8 cellular contexts compared by ENCODE assay signal in genomic region chr2:70948350-70949003, GRCh38. TPM values are rescaled to one million over a fixed set of nuclear protein-coding genes. Genes with fewer than 3 reads are reported as not detected.
A peak's percentile ranks its signal among the peaks of the same experiment; 100 is the strongest.
DNase-seq lines count a peak whose midpoint lies in the region; ATAC-seq and TF ChIP-seq lines count a peak whose summit lies in the region.

No MANE protein-coding gene starts in this region.

- no peaks in the 10 kb centered on the region for H3K4me1 ChIP-seq in lung (ENCODE audit: control insufficient read depth in 2 of 2, insufficient read depth in 2 of 2, low read length in 2 of 2)

- no peak overlapping the region for H3K27ac ChIP-seq in lung (ENCODE audit: low read depth in 1 of 2, low read length in 1 of 2)

- H3K4me3 ChIP-seq in lung: no peak overlapping the region

- H3K36me3 ChIP-seq in lung (ENCODE audit: control insufficient read depth in 2 of 2, insufficient read depth in 2 of 2, low read length in 2 of 2): no peaks in the 10 kb centered on the region

- peak; percentile 65 for TF ChIP-seq CTCF in lung (IDR thresholded peaks at IDR 0.05; ENCODE audit: control extremely low read depth, extremely low read depth)

- DNase-seq in NCI-H2081 (lab: John Stamatoyannopoulos, UW) (peak; percentile 51 to 54), NCI-H2081 treated with DMSO at 0.1 percent for 48 hours (lab: John Stamatoyannopoulos, UW) (no peak), NCI-H345 treated with DMSO at 0.1 percent for 48 hours (lab: John Stamatoyannopoulos, UW; ENCODE audit: unreplicated experiment) (peak; percentile 36), dermis microvascular lymphatic vessel endothelial cell (ENCODE audit: low read depth in 2 of 2) (peak; percentile 35 to 72), lung (ENCODE audit: low spot score) (peak; percentile 80)
- peak; percentile 76 for DNase-seq in activated CD4-positive, alpha-beta T cell treated with anti-CD3 and anti-CD28 coated beads, Interleukin-2, amount 50 U/mL, for 1 hour
- peak; percentile 66 to 79 (median 76) for DNase-seq in stimulated activated CD4-positive, alpha-beta T cell treated with anti-CD3 and anti-CD28 coated beads, TNF-alpha, amount 100 ng/mL, for 24 hours (ENCODE audit: low read depth in 3 of 3)

- ATAC-seq in HG03097 (IDR thresholded peaks at IDR 0.05; ENCODE audit: low FRiP score, unreplicated experiment) (peak; percentile 74), lung (ENCODE audit: insufficient read depth, low FRiP score) (peak; percentile 90)

- no peaks in the 10 kb centered on the region for H3K9me3 ChIP-seq in lung (ENCODE audit: control insufficient read depth in 2 of 2, insufficient read depth in 1 of 2, low read length in 1 of 2)

- H3K27me3 ChIP-seq in lung (ENCODE audit: control insufficient read depth, insufficient read depth): no peaks in the 10 kb centered on the region

- 11% methylated on average over 26 of the region's 26 CpGs for WGBS in lung, 2 donors

RNA-seq across cellular contexts. Expression of gene ATP6V1B1, which starts 12.8 kb away (rescaled TPM):
- 0.25 TPM in 1 of 2 replicates, not detected in the other for total RNA-seq in dermis microvascular lymphatic vessel endothelial cell
- 1 to 10 TPM; 1.4 to 5.9 TPM for total RNA-seq in lung
- polyA plus RNA-seq in lung: 1 to 10 TPM in 1 of 2 donors, under 1 TPM in 1; 0.33 to 2.2 TPM

RNA-seq across cellular contexts. Expression of gene ANKRD53, which starts 30.0 kb away (rescaled TPM):
- total RNA-seq in dermis microvascular lymphatic vessel endothelial cell (0.13 and 0.38 TPM in 2 replicates), lung (1 to 10 TPM in 1 of 2 donors, under 1 TPM in 1; 0.82 to 2.5 TPM)
- under 1 TPM; 0.63 to 0.69 TPM for polyA plus RNA-seq in lung

RNA-seq across cellular contexts. Expression of gene TEX261, which starts 46.2 kb away (rescaled TPM):
- 22.2 and 31.5 TPM in 2 replicates for total RNA-seq in dermis microvascular lymphatic vessel endothelial cell
- total RNA-seq in lung: 10 to 100 TPM; 23.0 to 55.8 TPM
- 10 to 100 TPM; 31.8 to 36.9 TPM for polyA plus RNA-seq in lung

RNA-seq across cellular contexts. Expression of gene VAX2, which starts 48.1 kb away (rescaled TPM):
- not detected in 2 replicates for total RNA-seq in dermis microvascular lymphatic vessel endothelial cell
- total RNA-seq in lung: 1 to 10 TPM in 1 of 2 donors, under 1 TPM in 1; 0.97 to 1.4 TPM
- 1 to 10 TPM in 1 of 2 donors, under 1 TPM in 1; 0.32 to 1.4 TPM for polyA plus RNA-seq in lung
